Comparison of ENCODE assay signal across 20 cellular contexts in genomic region chr7:99031496-99031895, GRCh38.
DNase-seq lines count a peak whose midpoint lies in the region; ATAC-seq, FAIRE-seq and TF ChIP-seq lines count a peak whose summit lies in the region.
"Had no signal": no experiment of that assay in that cellular context is flagged by ENCODE, and none has a peak within 500 bp of the region (broad histone marks: within the 10 kb centered on the region; RNA-seq: fewer than 3 reads in every experiment).

No MANE protein-coding gene starts in this region.

- H2AFZ ChIP-seq in GM12878 (ENCODE audit: control insufficient read depth, low read depth, low read length) = no peak overlapping the region

- H3K36me3 ChIP-seq in Peyer's patch (peaks cover 0 to 94% (median 0%) of the 10 kb centered on the region in 3 donors), GM12878 (ENCODE audit: control insufficient read depth in 2 of 2, insufficient read depth in 2 of 2, low read length in 1 of 2) (peaks cover 23 to 33% of the 10 kb centered on the region in 2 experiments), lower lobe of right lung (peaks cover 90% of the 10 kb centered on the region), stomach smooth muscle (ENCODE audit: control insufficient read depth in 2 of 2, insufficient read depth in 2 of 2, low read length in 2 of 2) (peaks cover 57 to 74% of the 10 kb centered on the region in 2 donors)

- intact Hi-C loops in GM12878 (cut with micrococcal nuclease; ENCODE audit: unreplicated experiment) = no loop called here
- intact Hi-C loops in lower lobe of right lung (cut with DNase I) = no loop called here

- H3K27ac ChIP-seq in Peyer's patch (peak overlapping the region in 1 of 4 donors; percentile 50), GM12878 (ENCODE audit: control insufficient read depth, insufficient read depth) (no peak overlapping the region), lower lobe of right lung (peak overlapping the region; percentile 36), stomach smooth muscle (ENCODE audit: low read length) (peak overlapping the region; percentile 37)
- H3K27ac ChIP-seq: pancreas, SK-N-MC had no signal

- no TSS peak for BruUV-seq in GM12878 (replicated peaks; lab: Mats Ljungman, UMichigan)

- H3K9me3 ChIP-seq in Peyer's patch = no peaks in the 10 kb centered on the region
- H3K9me3 ChIP-seq in GM12878 (replicated peaks; ENCODE audit: control insufficient read depth, insufficient read depth, low read length) = no peaks in the 10 kb centered on the region
- H3K9me3 ChIP-seq in lower lobe of right lung = peaks cover 3% of the 10 kb centered on the region
- H3K9me3 ChIP-seq in stomach smooth muscle (ENCODE audit: control insufficient read depth in 2 of 2, low read length in 2 of 2) = peaks cover 0 to 9% of the 10 kb centered on the region in 2 donors
- H3K9me3 ChIP-seq: HAP-1, pancreas had no signal

- TF ChIP-seq POLR2A in Peyer's patch (IDR thresholded peaks at IDR 0.05) = no peak
- TF ChIP-seq POLR2A in GM12878 (IDR thresholded peaks at IDR 0.05; ENCODE audit: low read depth, low read length) = no peak

- POLR2A ChIA-PET in GM12878 (lab: Charles Lee) = no interaction called here

- no peak for TF ChIP-seq RAD21 in GM12878 (IDR thresholded peaks at IDR 0.05; ENCODE audit: insufficient read depth, low read depth, low read length)

- H3K27me3 ChIP-seq in Peyer's patch (no peaks in the 10 kb centered on the region), GM12878 (replicated peaks in 1 of 2; ENCODE audit: control insufficient read depth in 2 of 2, insufficient read depth in 2 of 2, low read length in 1 of 2) (no peaks in the 10 kb centered on the region), lower lobe of right lung (ENCODE audit: low read depth) (no peaks in the 10 kb centered on the region), stomach smooth muscle (ENCODE audit: control insufficient read depth in 1 of 2, insufficient read depth in 2 of 2, low read length in 2 of 2) (no peaks in the 10 kb centered on the region)
- H3K27me3 ChIP-seq: pancreas had no signal

- H3K4me2 ChIP-seq in GM12878 (ENCODE audit: control insufficient read depth, insufficient read depth) = no peak overlapping the region

- TF ChIP-seq CTCF in Peyer's patch (IDR thresholded peaks at IDR 0.05) (no peak), GM12878 (IDR thresholded peaks at IDR 0.05 in 2 of 3, conservative IDR thresholded peaks at IDR 0.05 in 1 of 3; ENCODE audit: control insufficient read depth in 2 of 3, extremely low read depth in 1 of 3, insufficient read depth in 1 of 3, low read depth in 3 of 3, low read length in 3 of 3) (no peak), lower lobe of right lung (IDR thresholded peaks at IDR 0.05) (no peak)

- CTCF ChIA-PET in GM12878 (lab: Yijun Ruan, JAX) = interaction anchor here (1.4 kb wide), 2 partner anchors 9 to 282 kb away, joined by 3 to 4 read pairs; no protein-coding TSS in a partner anchor

- H4K20me1 ChIP-seq in GM12878 (ENCODE audit: control insufficient read depth, insufficient read depth) = no peaks in the 10 kb centered on the region

- no peak for TF ChIP-seq EP300 in GM12878 (IDR thresholded peaks at IDR 0.05; ENCODE audit: borderline replicate concordance in 1 of 2, control insufficient read depth in 1 of 2, low read depth in 2 of 2, low read length in 2 of 2)

- H3K79me2 ChIP-seq in GM12878 (ENCODE audit: control insufficient read depth, insufficient read depth, low read length) = no peaks in the 10 kb centered on the region

- in situ Hi-C loops in GM12878 (cut with MboI) = no loop called here

- H3K9ac ChIP-seq in GM12878 (ENCODE audit: control insufficient read depth, insufficient read depth, low read length) = no peak overlapping the region
- H3K9ac ChIP-seq in stomach smooth muscle (ENCODE audit: low read length in 2 of 2) = no peak overlapping the region

- no peaks in the 10 kb centered on the region for H3K4me1 ChIP-seq in Peyer's patch
- H3K4me1 ChIP-seq in GM12878 (ENCODE audit: control insufficient read depth, insufficient read depth, low read length) = no peaks in the 10 kb centered on the region; the same call in 1 of the 2 replicates
- H3K4me1 ChIP-seq in lower lobe of right lung = no peaks in the 10 kb centered on the region
- H3K4me1 ChIP-seq in stomach smooth muscle (ENCODE audit: control insufficient read depth, insufficient read depth, low read length) = no peaks in the 10 kb centered on the region
- H3K4me1 ChIP-seq: HAP-1, pancreas had no signal

- FAIRE-seq in GM12878 (lab: Jason Lieb, UNC) = peak; percentile 35
- FAIRE-seq: endothelial cell of umbilical vein, pancreas, urothelium cell line had no signal

- RAD21 ChIA-PET in GM12878 (lab: Charles Lee; ENCODE audit: unreplicated experiment) = no interaction called here

- no peak for ATAC-seq in GM12878
- ATAC-seq in lower lobe of right lung = no peak
- no peak for ATAC-seq in HG02588 (IDR thresholded peaks at IDR 0.05; ENCODE audit: unreplicated experiment)
- no peak for ATAC-seq in GM18498 (IDR thresholded peaks at IDR 0.05; ENCODE audit: unreplicated experiment)
- no peak for ATAC-seq in GM19324 (IDR thresholded peaks at IDR 0.05; ENCODE audit: low FRiP score, unreplicated experiment)

- SMC1A ChIA-PET in GM12878 (lab: Charles Lee; ENCODE audit: uncharacterized antibody, unreplicated experiment) = no interaction called here

- no peak overlapping the region for H3K4me3 ChIP-seq in Peyer's patch
- no peak overlapping the region for H3K4me3 ChIP-seq in GM12878
- no peak overlapping the region for H3K4me3 ChIP-seq in lower lobe of right lung
- H3K4me3 ChIP-seq in stomach smooth muscle (ENCODE audit: low read length in 2 of 2) = no peak overlapping the region
- H3K4me3 ChIP-seq: HAP-1, pancreas, SK-N-MC had no signal

- DNase-seq in Peyer's patch (peak in 2 of 3 donors; percentile 9 to 33), GM12878 (ENCODE audit: low read depth, low spot score) (no peak), lower lobe of right lung (no peak), pons (ENCODE audit: low spot score) (no peak)
- DNase-seq: activated CD4-positive, alpha-beta T cell treated with anti-CD3 and anti-CD28 coated beads for 1 hour; activated effector memory CD4-positive, alpha-beta T cell treated with Interleukin-2 at 50 U/mL for 16 hours; COR-L47; cortex of kidney; NCI-H1436 treated with DMSO at 0.1 percent for 48 hours; NCI-H2171 treated with DMSO at 0.1 percent for 48 hours; pancreas; T1000 had no signal

- WGBS in GM12878 (ENCODE audit: insufficient coverage, insufficient replicate concordance, low lambda C conversion rate, missing lambda C conversion rate) = 90% methylated on average over 7 of the region's 7 CpGs

TF ChIP-seq in GM12878, 131 proteins besides CTCF, POLR2A, EP300 and RAD21:
- TF ChIP-seq IRF3 (IDR thresholded peaks at IDR 0.05) = no peak
- TF ChIP-seq HDAC6 (IDR thresholded peaks at IDR 0.05; ENCODE audit: unreplicated experiment) = no peak

Comparison
In these comparisons a context has a peak if more than half of its experiments do, and no peak if none do; other contexts are left out.
1. DNase-seq: peak in Peyer's patch (2 of 3); none in GM12878 (single experiment), lower lobe of right lung (single experiment) and pons (single experiment).